In genomic region chr14:59126714-59127436, GRCh38 we compare ENCODE assay signal across 8 cellular contexts.
A peak's percentile ranks its signal among the peaks of the same experiment; 100 is the strongest.
DNase-seq lines count a peak whose midpoint lies in the region; ATAC-seq and TF ChIP-seq lines count a peak whose summit lies in the region.

No MANE protein-coding gene starts in this region.

- H3K4me1 Mint-ChIP-seq in neural crest cell: no peaks in the 10 kb centered on the region

- H3K27ac ChIP-seq in VCaP: no peak overlapping the region

- H3K27ac Mint-ChIP-seq in neural crest cell (ENCODE audit: unreplicated experiment): no peak overlapping the region

- TF ChIP-seq CTCF in HFF-Myc (IDR thresholded peaks at IDR 0.05; ENCODE audit: low read depth, low read length, missing control alignments): peak; percentile 68
- TF ChIP-seq CTCF in VCaP (conservative IDR thresholded peaks at IDR 0.05): peak; percentile 78
- TF ChIP-seq CTCF in fibroblast of pulmonary artery (IDR thresholded peaks at IDR 0.05; ENCODE audit: low read length, missing control alignments): peak; percentile 68
- peak; percentile 89 for TF ChIP-seq CTCF in neural crest cell (conservative IDR thresholded peaks at IDR 0.05)

- H3K27me3 Mint-ChIP-seq in neural crest cell (ENCODE audit: low read depth): peaks cover 6% of the 10 kb centered on the region

- H3K9me3 Mint-ChIP-seq in neural crest cell: no peaks in the 10 kb centered on the region

- ATAC-seq in GM21737 (IDR thresholded peaks at IDR 0.05; ENCODE audit: unreplicated experiment): no peak

- H3K36me3 Mint-ChIP-seq in neural crest cell (ENCODE audit: low read depth): no peaks in the 10 kb centered on the region

- no peak overlapping the region for H3K4me3 Mint-ChIP-seq in neural crest cell

- DNase-seq in stimulated activated CD4-positive, alpha-beta T cell treated with anti-CD3 and anti-CD28 coated beads, Interleukin-15, amount 100 ng/mL, for 24 hours: peak; percentile 7
- DNase-seq in stimulated activated CD4-positive, alpha-beta T cell treated with anti-CD3 and anti-CD28 coated beads, Interleukin-12 subunit alpha, Interleukin-12 subunit beta, amount 100 ng/mL, for 4 hours: no peak
- DNase-seq in HFF-Myc (ENCODE audit: extremely low read depth, low read depth) (peak; percentile 38), NCI-H2107 treated with DMSO at 0.1 percent for 48 hours (lab: John Stamatoyannopoulos, UW; ENCODE audit: unreplicated experiment) (peak; percentile 95), fibroblast of pulmonary artery (ENCODE audit: low read depth) (peak; percentile 80), neural crest cell (ENCODE audit: low read depth, low spot score) (peak; percentile 8)

- no peak overlapping the region for H3K4me3 ChIP-seq in HFF-Myc (replicated peaks; ENCODE audit: low read depth, low read length)
- no peak overlapping the region for H3K4me3 ChIP-seq in fibroblast of pulmonary artery (replicated peaks; ENCODE audit: low read depth, low read length)
